ENCODE assay signal across 11 cellular contexts in the genomic region with DNA sequence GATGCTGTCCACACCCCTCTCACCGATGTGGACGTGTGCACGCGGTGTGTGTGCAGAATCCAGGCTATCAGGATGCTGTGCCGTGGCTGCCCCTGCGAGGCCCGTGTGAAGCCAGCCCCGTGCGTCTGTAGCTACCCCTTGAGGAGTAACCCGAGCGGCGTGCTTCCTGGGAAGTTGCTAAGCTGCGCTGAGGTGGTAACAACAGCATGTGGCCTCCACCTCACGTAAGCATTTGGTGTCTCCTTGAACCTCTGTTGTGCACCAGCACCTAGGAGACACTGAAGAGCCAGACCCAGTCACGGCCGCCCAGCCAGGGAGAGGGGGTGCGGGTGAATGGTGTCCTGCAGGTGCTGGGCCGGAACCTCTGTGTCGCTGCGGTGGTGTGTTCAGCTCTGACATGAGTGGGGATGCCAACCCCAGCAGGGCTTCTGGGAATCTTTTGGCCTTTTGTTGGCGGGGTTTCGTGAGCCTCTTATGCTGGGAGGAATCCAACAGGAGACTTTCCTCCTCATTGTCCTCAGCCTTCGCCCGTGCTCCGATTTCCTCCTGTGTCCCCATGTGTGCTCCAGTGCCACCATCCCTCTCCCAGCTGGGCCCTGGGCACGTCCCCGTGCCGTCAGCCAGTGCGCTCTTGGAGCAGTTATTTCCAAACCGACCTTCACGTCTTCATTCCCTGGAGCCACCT.
DNase-seq lines count a peak whose midpoint lies in the region; ATAC-seq and TF ChIP-seq lines count a peak whose summit lies in the region.
"Had no signal": no experiment of that assay in that cellular context is flagged by ENCODE, and none has a peak within 500 bp of the region (broad histone marks: within the 10 kb centered on the region; RNA-seq: fewer than 3 reads in every experiment).

No MANE protein-coding gene starts in this region.

- H3K36me3 Mint-ChIP-seq in activated T-cell treated with anti-CD3 and anti-CD28 coated beads, Interleukin-2, amount 50 U/mL, for 4 hours (ENCODE audit: insufficient read depth), result peaks cover 27% of the 10 kb centered on the region
- peaks cover 63% of the 10 kb centered on the region for H3K36me3 Mint-ChIP-seq in nephron progenitor cell (ENCODE audit: low read depth)
- H3K36me3 Mint-ChIP-seq: natural killer cell had no signal

- H3K9me3 Mint-ChIP-seq in activated T-cell treated with anti-CD3 and anti-CD28 coated beads, Interleukin-2, amount 50 U/mL, for 4 hours, result no peaks in the 10 kb centered on the region
- H3K9me3 Mint-ChIP-seq in nephron progenitor cell, result no peaks in the 10 kb centered on the region
- H3K9me3 Mint-ChIP-seq: natural killer cell; stimulated activated naive B cell treated with anti-CD40 and anti-IgM and Interleukin-4, amounts not matched to agents 10 μg/mL and 1 μg/mL and 100 μg/mL, for 72 hours had no signal

- peak overlapping the region; percentile 85 for H3K27ac Mint-ChIP-seq in nephron progenitor cell

- H3K36me3 ChIP-seq in esophagus squamous epithelium, result peaks cover 0 to 79% (median 8%) of the 10 kb centered on the region in 3 donors
- H3K36me3 ChIP-seq in vagina, result peaks cover 0 to 25% of the 10 kb centered on the region in 2 donors

- H3K9me3 ChIP-seq in esophagus squamous epithelium, result no peaks in the 10 kb centered on the region
- H3K9me3 ChIP-seq in vagina, result no peaks in the 10 kb centered on the region

- WGBS in esophagus squamous epithelium, 2 donors, result 90 to 91% methylated on average over 19 to 28 of the region's 31 CpGs

- H3K4me3 Mint-ChIP-seq in activated T-cell treated with anti-CD3 and anti-CD28 coated beads, Interleukin-2, amount 50 U/mL, for 4 hours, result no peak overlapping the region
- H3K4me3 Mint-ChIP-seq in nephron progenitor cell, result no peak overlapping the region
- H3K4me3 Mint-ChIP-seq: stimulated activated naive B cell treated with anti-CD40 and anti-IgM and Interleukin-4, amounts not matched to agents 10 μg/mL and 1 μg/mL and 100 μg/mL, for 72 hours had no signal

- H3K4me1 Mint-ChIP-seq in activated T-cell treated with anti-CD3 and anti-CD28 coated beads, Interleukin-2, amount 50 U/mL, for 4 hours (ENCODE audit: low read depth), result peaks cover 17% of the 10 kb centered on the region
- H3K4me1 Mint-ChIP-seq in nephron progenitor cell, result peaks cover 24% of the 10 kb centered on the region

- ATAC-seq in activated T-cell treated with anti-CD3 and anti-CD28 coated beads, Interleukin-2, amount 50 U/mL, for 4 hours, result no peak
- ATAC-seq in GM18867 (IDR thresholded peaks at IDR 0.05; ENCODE audit: unreplicated experiment), result no peak

- H3K27me3 ChIP-seq in esophagus squamous epithelium, result no peaks in the 10 kb centered on the region
- no peaks in the 10 kb centered on the region for H3K27me3 ChIP-seq in vagina

- DNase-seq in activated T-cell treated with anti-CD3 and anti-CD28 coated beads, Interleukin-2, amount 50 U/mL, for 1 hour, result peak; percentile 14
- DNase-seq in activated T-cell treated with anti-CD3 and anti-CD28 coated beads, Interleukin-2, amount 50 U/mL, for 4 hours, result no peak
- DNase-seq in esophagus squamous epithelium (lab: John Stamatoyannopoulos, UW), result no peak
- no peak for DNase-seq in nephron progenitor cell
- no peak for DNase-seq in vagina (ENCODE audit: extremely low spot score in 2 of 2)
- DNase-seq in kidney glomerular epithelial cell (lab: John Stamatoyannopoulos, UW), result no peak
- no peak for DNase-seq in HCEC 1CT
- DNase-seq: natural killer cell; stimulated activated naive B cell treated with anti-CD40 and anti-IgM and Interleukin-4, amounts not matched to agents 10 μg/mL and 1 μg/mL and 100 μg/mL, for 72 hours; T1000 had no signal

- H3K27ac ChIP-seq in esophagus squamous epithelium, result peak overlapping the region; percentile 44 to 70 (median 60)
- peak overlapping the region; percentile 76 for H3K27ac ChIP-seq in vagina

- no peak for TF ChIP-seq CTCF in esophagus squamous epithelium (IDR thresholded peaks at IDR 0.05)
- no peak for TF ChIP-seq CTCF in nephron progenitor cell (IDR thresholded peaks at IDR 0.05)
- no peak for TF ChIP-seq CTCF in vagina (IDR thresholded peaks at IDR 0.05)

- TF ChIP-seq POLR2A in esophagus squamous epithelium (IDR thresholded peaks at IDR 0.05) (no peak), vagina (IDR thresholded peaks at IDR 0.05) (no peak)

- H3K27me3 Mint-ChIP-seq in activated T-cell treated with anti-CD3 and anti-CD28 coated beads, Interleukin-2, amount 50 U/mL, for 4 hours (ENCODE audit: low read depth), result no peaks in the 10 kb centered on the region
- H3K27me3 Mint-ChIP-seq in nephron progenitor cell (ENCODE audit: low read depth, poor library complexity), result peaks cover 3% of the 10 kb centered on the region
- H3K27me3 Mint-ChIP-seq: stimulated activated naive B cell treated with anti-CD40 and anti-IgM and Interleukin-4, amounts not matched to agents 10 μg/mL and 1 μg/mL and 100 μg/mL, for 72 hours had no signal

- H3K4me3 ChIP-seq in esophagus squamous epithelium (no peak overlapping the region), vagina (no peak overlapping the region)

- intact Hi-C loops in esophagus squamous epithelium (cut with DNase I), result no loop called here
- intact Hi-C loops in vagina (cut with DNase I), result no loop called here

- H3K4me1 ChIP-seq in esophagus squamous epithelium (peaks cover 0 to 22% (median 10%) of the 10 kb centered on the region in 3 donors), vagina (peaks cover 35% of the 10 kb centered on the region)
